In genomic region chr1:239755513-239755912, GRCh38 we compare ENCODE assay signal across 35 cellular contexts.
"Had no signal": no experiment of that assay in that cellular context is flagged by ENCODE, and none has a peak within 500 bp of the region (broad histone marks: within the 10 kb centered on the region; RNA-seq: fewer than 3 reads in every experiment).

No MANE protein-coding gene starts in this region.

- H3K36me3 Mint-ChIP-seq: activated naive CD8-positive, alpha-beta T cell treated with anti-CD3 and anti-CD28 coated beads for 36 hours had no signal

- H3K27me3 ChIP-seq: adrenal gland, body of pancreas, cardiac muscle cell had no signal

- H3K4me3 Mint-ChIP-seq: activated CD4-positive, alpha-beta memory T cell treated with anti-CD3 and anti-CD28 coated beads, Interleukin-2, amount 10 ng/mL, durations not matched to agents 7 days and 5 days; activated CD4-positive, alpha-beta T cell treated with anti-CD3 and anti-CD28 coated beads for 36 hours; activated CD4-positive, alpha-beta T cell treated with anti-CD3 and anti-CD28 coated beads, Interleukin-2, amount 10 ng/mL, durations not matched to agents 7 days and 5 days; activated naive CD4-positive, alpha-beta T cell treated with anti-CD3 and anti-CD28 coated beads for 36 hours; activated naive CD8-positive, alpha-beta T cell treated with anti-CD3 and anti-CD28 coated beads for 36 hours; activated T-cell treated with anti-CD3 and anti-CD28 coated beads, Interleukin-2, amount 50 U/mL, for 4 hours; activated T-cell treated with anti-CD3 and anti-CD28 coated beads, Interleukin-2, amount 50 U/mL, for 72 hours; activated T-helper 1 cell treated with anti-CD3 and anti-CD28 coated beads, Interleukin-12 subunit alpha, Interleukin-12 subunit beta, Interleukin-2, Interleukin-4 antibody, amounts not matched to agents 30 ng/mL and 10 ng/mL and 1 ng/mL, durations not matched to agents 14 hours and 24 hours and 36 hours; activated T-helper 17 cell treated with anti-CD3 and anti-CD28 coated beads, Interleukin-2, amount 50 U/mL, for 72 hours; central memory CD8-positive, alpha-beta T cell; T-helper 1 cell treated with Interleukin-12 subunit alpha and Interleukin-12 subunit beta and Interleukin-4 antibody, amounts not matched to agents 30 μg/mL and 1 μg/mL, for 36 hours; T-helper 2 cell treated with Interferon-gamma antibody and Interleukin-4, amounts not matched to agents 5 μg/mL and 100 μg/mL, for 36 hours had no signal

- H3K27me3 Mint-ChIP-seq: activated CD4-positive, alpha-beta memory T cell treated with anti-CD3 and anti-CD28 coated beads, Interleukin-2, amount 10 ng/mL, durations not matched to agents 7 days and 5 days; activated CD4-positive, alpha-beta T cell treated with anti-CD3 and anti-CD28 coated beads for 36 hours; activated CD4-positive, alpha-beta T cell treated with anti-CD3 and anti-CD28 coated beads, Interleukin-2, amount 10 ng/mL, durations not matched to agents 7 days and 5 days; activated naive CD8-positive, alpha-beta T cell treated with anti-CD3 and anti-CD28 coated beads for 36 hours; activated T-helper 17 cell treated with anti-CD3 and anti-CD28 coated beads, Interleukin-2, amount 50 U/mL, for 72 hours; central memory CD8-positive, alpha-beta T cell had no signal

- H3K9me3 ChIP-seq: adrenal gland, body of pancreas had no signal

- H3K27ac ChIP-seq: adrenal gland, body of pancreas, cardiac muscle cell, VCaP had no signal

- H3K9me3 Mint-ChIP-seq: activated naive CD4-positive, alpha-beta T cell treated with anti-CD3 and anti-CD28 coated beads for 36 hours; activated naive CD8-positive, alpha-beta T cell treated with anti-CD3 and anti-CD28 coated beads for 36 hours; activated T-helper 1 cell treated with anti-CD3 and anti-CD28 coated beads, Interleukin-12 subunit alpha, Interleukin-12 subunit beta, Interleukin-2, Interleukin-4 antibody, amounts not matched to agents 30 ng/mL and 10 ng/mL and 1 ng/mL, durations not matched to agents 14 hours and 24 hours and 36 hours; activated T-helper 17 cell treated with anti-CD3 and anti-CD28 coated beads, Interleukin-2, amount 50 U/mL, for 72 hours; T-helper 1 cell treated with Interleukin-12 subunit alpha and Interleukin-12 subunit beta and Interleukin-4 antibody, amounts not matched to agents 30 μg/mL and 1 μg/mL, for 36 hours; T-helper 2 cell treated with Interferon-gamma antibody and Interleukin-4, amounts not matched to agents 5 μg/mL and 100 μg/mL, for 36 hours had no signal

- H3K4me1 Mint-ChIP-seq: activated CD4-positive, alpha-beta memory T cell treated with anti-CD3 and anti-CD28 coated beads, Interleukin-2, amount 10 ng/mL, durations not matched to agents 7 days and 5 days; activated CD4-positive, alpha-beta T cell treated with anti-CD3 and anti-CD28 coated beads for 36 hours; activated CD4-positive, alpha-beta T cell treated with anti-CD3 and anti-CD28 coated beads, Interleukin-2, amount 10 ng/mL, durations not matched to agents 7 days and 5 days; activated naive CD8-positive, alpha-beta T cell treated with anti-CD3 and anti-CD28 coated beads for 36 hours; activated T-helper 17 cell treated with anti-CD3 and anti-CD28 coated beads, Interleukin-2, amount 50 U/mL, for 72 hours; central memory CD8-positive, alpha-beta T cell had no signal

- H3K36me3 ChIP-seq: adrenal gland, cardiac muscle cell had no signal

- H3K27ac Mint-ChIP-seq: activated CD4-positive, alpha-beta memory T cell treated with anti-CD3 and anti-CD28 coated beads, Interleukin-2, amount 10 ng/mL, durations not matched to agents 7 days and 5 days; activated CD4-positive, alpha-beta T cell treated with anti-CD3 and anti-CD28 coated beads for 36 hours; activated CD4-positive, alpha-beta T cell treated with anti-CD3 and anti-CD28 coated beads, Interleukin-2, amount 10 ng/mL, durations not matched to agents 7 days and 5 days; activated naive CD4-positive, alpha-beta T cell treated with anti-CD3 and anti-CD28 coated beads for 36 hours; activated naive CD4-positive, alpha-beta T cell treated with anti-CD3 and anti-CD28 coated beads, Interleukin-2, amount 50 U/mL, for 72 hours; activated naive CD8-positive, alpha-beta T cell treated with anti-CD3 and anti-CD28 coated beads for 36 hours; activated T-cell treated with anti-CD3 and anti-CD28 coated beads, Interleukin-2, amount 50 U/mL, for 72 hours; activated T-helper 1 cell treated with anti-CD3 and anti-CD28 coated beads, Interleukin-12 subunit alpha, Interleukin-12 subunit beta, Interleukin-2, Interleukin-4 antibody, amounts not matched to agents 30 ng/mL and 10 ng/mL and 1 ng/mL, durations not matched to agents 14 hours and 24 hours and 36 hours; activated T-helper 17 cell treated with anti-CD3 and anti-CD28 coated beads, Interleukin-2, amount 50 U/mL, for 72 hours; T-helper 1 cell treated with Interleukin-12 subunit alpha and Interleukin-12 subunit beta and Interleukin-4 antibody, amounts not matched to agents 30 μg/mL and 1 μg/mL, for 36 hours; T-helper 2 cell treated with Interferon-gamma antibody and Interleukin-4, amounts not matched to agents 5 μg/mL and 100 μg/mL, for 36 hours had no signal

- H3K4me1 ChIP-seq: adrenal gland, body of pancreas had no signal

- ATAC-seq: activated CD4-positive, alpha-beta T cell treated with anti-CD3 and anti-CD28 coated beads for 36 hours; activated CD4-positive, CD25-positive, alpha-beta regulatory T cell treated with anti-CD3 and anti-CD28 coated beads, Interleukin-2, amount 50 U/mL, for 24 hours; activated naive CD4-positive, alpha-beta T cell treated with anti-CD3 and anti-CD28 coated beads, Interleukin-2, amount 50 U/mL, for 72 hours; activated T-cell treated with anti-CD3 and anti-CD28 coated beads, Interleukin-2, amount 50 U/mL, for 4 hours; activated T-cell treated with anti-CD3 and anti-CD28 coated beads, Interleukin-2, amount 50 U/mL, for 72 hours; activated T-helper 17 cell treated with anti-CD3 and anti-CD28 coated beads, Interleukin-2, amount 50 U/mL, for 72 hours; body of pancreas had no signal

- H3K4me3 ChIP-seq: adrenal gland, body of pancreas, cardiac muscle cell had no signal

- DNase-seq: activated CD4-positive, alpha-beta memory T cell treated with anti-CD3 and anti-CD28 coated beads, Interleukin-2, amount 10 ng/mL, durations not matched to agents 7 days and 5 days; activated CD4-positive, alpha-beta T cell treated with anti-CD3 and anti-CD28 coated beads for 1 hour; activated CD4-positive, alpha-beta T cell treated with anti-CD3 and anti-CD28 coated beads for 36 hours; activated CD4-positive, alpha-beta T cell treated with anti-CD3 and anti-CD28 coated beads for 48 hours; activated CD4-positive, alpha-beta T cell treated with anti-CD3 and anti-CD28 coated beads, Interleukin-2, amount 10 ng/mL, durations not matched to agents 7 days and 5 days; activated CD4-positive, alpha-beta T cell treated with anti-CD3 and anti-CD28 coated beads, Interleukin-2, amount 50 U/mL, for 48 hours; activated CD4-positive, CD25-positive, alpha-beta regulatory T cell; activated CD8-positive, alpha-beta memory T cell treated with anti-CD3 and anti-CD28 coated beads, Interleukin-2, amount 50 U/mL, for 4 hours; activated effector memory CD4-positive, alpha-beta T cell treated with anti-CD3 and anti-CD28 coated beads, Interleukin-2, amount 50 U/mL, for 16 hours; activated gamma-delta T cell treated with Interleukin-2 at 50 U/mL for 16 hours; activated naive CD4-positive, alpha-beta T cell; activated naive CD4-positive, alpha-beta T cell treated with anti-CD3 and anti-CD28 coated beads for 36 hours; activated naive CD4-positive, alpha-beta T cell treated with anti-CD3 and anti-CD28 coated beads, Interleukin-2, amount 50 U/mL, for 16 hours; activated naive CD8-positive, alpha-beta T cell treated with anti-CD3 and anti-CD28 coated beads for 36 hours; activated T-cell treated with anti-CD3 and anti-CD28 coated beads for 4 hours; activated T-cell treated with anti-CD3 and anti-CD28 coated beads, Interleukin-2, amount 50 U/mL, for 1 hour; activated T-cell treated with anti-CD3 and anti-CD28 coated beads, Interleukin-2, amount 50 U/mL, for 4 hours; activated T-cell treated with anti-CD3 and anti-CD28 coated beads, Interleukin-2, amount 50 U/mL, for 72 hours; adrenal gland; amniotic stem cell; aorta; body of pancreas; caudate nucleus; cerebellar nuclear complex; T-helper 2 cell; T-helper 9 cell had no signal
